In the genomic region with DNA sequence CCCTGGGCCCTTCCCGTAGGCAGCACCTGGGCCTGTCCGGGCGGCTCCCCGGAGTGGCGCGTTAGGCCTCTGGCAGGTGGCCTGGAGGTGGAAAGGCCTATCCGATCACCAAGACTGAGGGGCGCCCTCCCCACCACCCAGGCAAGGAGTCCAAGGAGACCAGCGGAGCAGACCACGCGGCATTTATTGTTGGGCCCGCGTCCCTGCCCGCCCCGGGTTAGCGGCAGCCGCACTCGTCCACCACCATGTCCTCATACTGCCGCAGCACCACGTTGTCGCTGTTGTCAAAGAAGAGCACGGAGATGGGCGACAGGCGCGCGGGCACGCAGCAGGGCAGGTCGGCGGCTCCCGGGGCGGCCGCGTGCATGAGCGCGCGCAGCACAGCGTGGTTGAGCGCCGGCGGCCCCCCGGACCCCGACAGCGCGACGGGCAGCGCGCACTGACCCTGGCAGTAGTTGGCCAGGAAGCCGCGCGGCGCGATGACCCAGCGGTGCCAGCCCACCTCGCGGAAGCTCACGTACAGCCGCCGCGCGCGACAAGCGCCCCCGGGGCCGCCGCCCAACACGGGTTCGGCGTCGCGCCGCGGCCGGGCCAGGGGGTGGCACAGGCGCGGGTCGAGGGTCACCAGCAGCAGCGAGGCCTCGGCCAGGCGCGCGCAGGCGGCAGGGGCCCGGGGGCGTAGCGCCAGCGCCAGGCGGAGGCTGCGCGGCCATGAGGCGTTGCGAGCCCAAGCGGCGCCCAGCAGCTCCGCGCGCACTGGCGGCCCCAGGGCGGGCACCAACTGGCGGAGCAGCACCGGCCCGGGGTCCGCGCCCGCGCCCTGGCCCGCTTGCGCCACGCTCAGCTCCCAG, we compare ENCODE assay signal across 23 cellular contexts. TPM values are rescaled to one million over a fixed set of nuclear protein-coding genes. Genes with fewer than 3 reads are reported as not detected.
DNase-seq lines count a peak whose midpoint lies in the region; ATAC-seq and TF ChIP-seq lines count a peak whose summit lies in the region.
"Had no signal": no experiment of that assay in that cellular context is flagged by ENCODE, and none has a peak within 500 bp of the region (broad histone marks: within the 10 kb centered on the region; RNA-seq: fewer than 3 reads in every experiment).

No MANE protein-coding gene starts in this region.

- H3K27me3 ChIP-seq in Caco-2 (replicated peaks; ENCODE audit: control insufficient read depth, insufficient read depth, low read length): no peaks in the 10 kb centered on the region
- no peaks in the 10 kb centered on the region for H3K27me3 ChIP-seq in IMR-90 (ENCODE audit: control insufficient read depth, insufficient read depth, low read length)
- H3K27me3 ChIP-seq in right lobe of liver: no peaks in the 10 kb centered on the region
- H3K27me3 ChIP-seq: BE2C, gastrocnemius medialis, right atrium auricular region, uterus had no signal

- no peaks in the 10 kb centered on the region for H3K27me3 Mint-ChIP-seq in Caco-2 (ENCODE audit: insufficient read depth, unreplicated experiment)
- peaks cover 2% of the 10 kb centered on the region for H3K27me3 Mint-ChIP-seq in activated T-cell treated with anti-CD3 and anti-CD28 coated beads, Interleukin-2, amount 50 U/mL, for 4 hours (ENCODE audit: low read depth)
- H3K27me3 Mint-ChIP-seq: activated naive CD4-positive, alpha-beta T cell treated with anti-CD3 and anti-CD28 coated beads, Interleukin-2, amount 50 U/mL, for 24 hours had no signal

- ATAC-seq in IMR-90 (ENCODE audit: low read depth) (no peak), right lobe of liver (peak in 3 of 4 donors; percentile 5 to 9 (median 8)), omental fat pad (ENCODE audit: low FRiP score) (no peak)
- no peak for ATAC-seq in activated T-cell treated with anti-CD3 and anti-CD28 coated beads, Interleukin-2, amount 50 U/mL, for 4 hours
- ATAC-seq: activated CD4-positive, alpha-beta T cell treated with anti-CD3 and anti-CD28 coated beads for 36 hours; gastrocnemius medialis; Right ventricle myocardium inferior had no signal

- TF ChIP-seq POLR2A in IMR-90 (IDR thresholded peaks at IDR 0.05; ENCODE audit: low read depth, low read length) (no peak), right lobe of liver (IDR thresholded peaks at IDR 0.05) (no peak)

- DNase-seq in Caco-2 (no peak), IMR-90 (no peak), coronary artery (ENCODE audit: low spot score) (no peak), right lobe of liver (peak in 1 of 3 donors; percentile 49), NCI-H2029 (lab: John Stamatoyannopoulos, UW) (no peak), omental fat pad (ENCODE audit: low spot score) (no peak)
- DNase-seq in activated T-cell treated with anti-CD3 and anti-CD28 coated beads, Interleukin-2, amount 50 U/mL, for 4 hours: no peak
- no peak for DNase-seq in activated CD8-positive, alpha-beta memory T cell treated with anti-CD3 and anti-CD28 coated beads for 24 hours
- DNase-seq: activated CD4-positive, alpha-beta T cell treated with anti-CD3 and anti-CD28 coated beads for 36 hours; BE2C; central memory CD4-positive, alpha-beta T cell; effector memory CD4-positive, alpha-beta T cell; gastrocnemius medialis; MV-4-11; naive thymus-derived CD8-positive, alpha-beta T cell; NCI-H187; NCI-H748 treated with DMSO at 0.1 percent for 48 hours; uterus had no signal

- peaks cover 82% of the 10 kb centered on the region for H3K36me3 Mint-ChIP-seq in Caco-2 (ENCODE audit: insufficient read depth, unreplicated experiment)
- H3K36me3 Mint-ChIP-seq in activated T-cell treated with anti-CD3 and anti-CD28 coated beads, Interleukin-2, amount 50 U/mL, for 4 hours (ENCODE audit: insufficient read depth): peaks cover 28% of the 10 kb centered on the region

- no peak overlapping the region for H2AK5ac ChIP-seq in IMR-90 (ENCODE audit: low read depth, low read length)

- POLR2A ChIA-PET in Caco-2 (lab: Charles Lee) (no interaction called here), IMR-90 (lab: Charles Lee; ENCODE audit: unreplicated experiment) (no interaction called here)

- intact Hi-C loops in Caco-2 (cut with micrococcal nuclease; ENCODE audit: unreplicated experiment): no loop called here
- intact Hi-C loops in IMR-90 (cut with micrococcal nuclease): no loop called here
- intact Hi-C loops in right lobe of liver (cut with DNase I): no loop called here

- no peaks in the 10 kb centered on the region for H3K9me1 ChIP-seq in IMR-90 (ENCODE audit: insufficient read depth, low read length)

- in situ Hi-C loops in IMR-90 (cut with MboI; ENCODE audit: low sequenced_read_pairs): no loop called here

- no peak overlapping the region for H2AK9ac ChIP-seq in IMR-90 (replicated peaks; ENCODE audit: low read depth, low read length, poor library complexity)

- H4K5ac ChIP-seq in IMR-90 (ENCODE audit: low read depth, low read length): no peak overlapping the region

- no TSS peak for BruUV-seq in Caco-2 (replicated peaks; lab: Mats Ljungman, UMichigan)
- BruUV-seq in IMR-90 (replicated peaks; lab: Mats Ljungman, UMichigan): no TSS peak

- no peak overlapping the region for H3K9ac ChIP-seq in IMR-90 (ENCODE audit: low read depth, low read length)

- CTCF ChIA-PET in Caco-2 (lab: Charles Lee) (no interaction called here), IMR-90 (lab: Yijun Ruan, JAX) (no interaction called here)

- H3K4me2 ChIP-seq in IMR-90 (ENCODE audit: low read depth, low read length): no peak overlapping the region

- H3K9me3 ChIP-seq in Caco-2: no peaks in the 10 kb centered on the region
- H3K9me3 ChIP-seq in IMR-90 (ENCODE audit: control insufficient read depth, insufficient read depth, low read length): no peaks in the 10 kb centered on the region
- no peaks in the 10 kb centered on the region for H3K9me3 ChIP-seq in right lobe of liver
- H3K9me3 ChIP-seq: BE2C, esophagus muscularis mucosa, gastrocnemius medialis, HAP-1, right atrium auricular region, uterus had no signal

- H3K4ac ChIP-seq in IMR-90 (ENCODE audit: low read depth, low read length): no peak overlapping the region

- H3K36me3 ChIP-seq in Caco-2 (ENCODE audit: control insufficient read depth, insufficient read depth, low read length) (peaks cover 3% of the 10 kb centered on the region), IMR-90 (ENCODE audit: control insufficient read depth, insufficient read depth, low read length) (peaks cover 38% of the 10 kb centered on the region), right lobe of liver (peaks cover 0 to 41% (median 19%) of the 10 kb centered on the region in 4 donors)
- H3K36me3 ChIP-seq: uterus had no signal

- H2BK120ac ChIP-seq in IMR-90 (ENCODE audit: low read depth, low read length): no peak overlapping the region

- H3K56ac ChIP-seq in IMR-90 (ENCODE audit: extremely low read depth, insufficient read depth, low read length): no peak overlapping the region

- no peak overlapping the region for H3K27ac ChIP-seq in IMR-90 (ENCODE audit: insufficient read depth, low read length)
- no peak overlapping the region for H3K27ac ChIP-seq in coronary artery
- H3K27ac ChIP-seq in right lobe of liver: no peak overlapping the region
- H3K27ac ChIP-seq: esophagus muscularis mucosa, gastrocnemius medialis, right atrium auricular region, uterus had no signal

- H3K79me1 ChIP-seq in IMR-90 (ENCODE audit: low read depth in 1 of 2, low read length in 2 of 2): peaks cover 2 to 6% of the 10 kb centered on the region in 2 experiments; a peak in 1 of 4 replicates

- H3K23ac ChIP-seq in IMR-90 (ENCODE audit: low read depth, low read length): no peak overlapping the region

- no peaks in the 10 kb centered on the region for H3K9me3 Mint-ChIP-seq in Caco-2 (ENCODE audit: unreplicated experiment)
- no peaks in the 10 kb centered on the region for H3K9me3 Mint-ChIP-seq in activated T-cell treated with anti-CD3 and anti-CD28 coated beads, Interleukin-2, amount 50 U/mL, for 4 hours
- H3K9me3 Mint-ChIP-seq: activated naive CD4-positive, alpha-beta T cell treated with anti-CD3 and anti-CD28 coated beads, Interleukin-2, amount 50 U/mL, for 24 hours had no signal

- no peak overlapping the region for H2BK5ac ChIP-seq in IMR-90 (ENCODE audit: low read depth, low read length, poor library complexity, severe bottlenecking)

- TF ChIP-seq RAD21 in IMR-90 (IDR thresholded peaks at IDR 0.05; ENCODE audit: low read length): no peak

- TF ChIP-seq CTCF in Caco-2 (IDR thresholded peaks at IDR 0.05; ENCODE audit: insufficient read depth in 1 of 2, low read depth in 1 of 2, low read length in 1 of 2, severe bottlenecking in 1 of 2, unreplicated experiment in 1 of 2) (no peak), IMR-90 (conservative IDR thresholded peaks at IDR 0.05; ENCODE audit: low read depth, low read length) (no peak), coronary artery (IDR thresholded peaks at IDR 0.05) (no peak), right lobe of liver (IDR thresholded peaks at IDR 0.05) (no peak), omental fat pad (IDR thresholded peaks at IDR 0.05) (no peak)

- H2BK15ac ChIP-seq in IMR-90 (ENCODE audit: low read depth, low read length): no peak overlapping the region

- H3K27ac Mint-ChIP-seq in Caco-2 (ENCODE audit: unreplicated experiment): peak overlapping the region; percentile 61
- H3K27ac Mint-ChIP-seq: activated CD4-positive, alpha-beta T cell treated with anti-CD3 and anti-CD28 coated beads for 36 hours; activated naive CD4-positive, alpha-beta T cell treated with anti-CD3 and anti-CD28 coated beads, Interleukin-2, amount 50 U/mL, for 24 hours had no signal

- 48% methylated on average over 73 of the region's 108 CpGs; no CpG with 5 or more reads in 1 of the 2 experiments for whole genome bisulfite sequencing in IMR-90 (ENCODE audit: extremely low coverage in 2 of 2, insufficient read length in 1 of 2), 2 experiments
- WGBS in right lobe of liver (ENCODE audit: insufficient coverage, low coverage, low lambda C conversion rate, missing lambda C conversion rate): 47% methylated on average over 7 of the region's 108 CpGs

- peaks cover 8% of the 10 kb centered on the region for H4K20me1 ChIP-seq in IMR-90 (ENCODE audit: insufficient read depth, low read length)

- H3K4me3 ChIP-seq in Caco-2 (ENCODE audit: low read depth, low read length) (no peak overlapping the region), IMR-90 (ENCODE audit: insufficient read depth, low read depth, low read length) (no peak overlapping the region), coronary artery (peak overlapping the region; percentile 40), right lobe of liver (no peak overlapping the region)
- H3K4me3 ChIP-seq: gastrocnemius medialis, HAP-1, right atrium auricular region, uterus had no signal

- no peak overlapping the region for H3K18ac ChIP-seq in IMR-90 (ENCODE audit: low read depth, low read length)

- H3K14ac ChIP-seq in IMR-90 (replicated peaks; ENCODE audit: low read depth, low read length): no peak overlapping the region

- H3K4me1 ChIP-seq in Caco-2 (peaks cover 12% of the 10 kb centered on the region), IMR-90 (ENCODE audit: control insufficient read depth, insufficient read depth, low read length) (no peaks in the 10 kb centered on the region), right lobe of liver (no peaks in the 10 kb centered on the region)
- H3K4me1 ChIP-seq: HAP-1, uterus had no signal

- H3K4me3 Mint-ChIP-seq in Caco-2 (ENCODE audit: unreplicated experiment): no peak overlapping the region
- no peak overlapping the region for H3K4me3 Mint-ChIP-seq in activated T-cell treated with anti-CD3 and anti-CD28 coated beads, Interleukin-2, amount 50 U/mL, for 4 hours
- H3K4me3 Mint-ChIP-seq: activated CD4-positive, alpha-beta T cell treated with anti-CD3 and anti-CD28 coated beads for 36 hours; activated naive CD4-positive, alpha-beta T cell treated with anti-CD3 and anti-CD28 coated beads, Interleukin-2, amount 50 U/mL, for 24 hours had no signal

- peak overlapping the region; percentile 43 for H2AFZ ChIP-seq in IMR-90 (replicated peaks; ENCODE audit: low read length, poor library complexity)

- dilution Hi-C loops in IMR-90 (cut with HindIII; ENCODE audit: low sequenced_read_pairs, unreplicated experiment): no loop called here

- H2BK20ac ChIP-seq in IMR-90 (ENCODE audit: low read depth, low read length): no peak overlapping the region

- peaks cover 13% of the 10 kb centered on the region for H3K4me1 Mint-ChIP-seq in Caco-2 (ENCODE audit: low read depth, unreplicated experiment)
- H3K4me1 Mint-ChIP-seq in activated T-cell treated with anti-CD3 and anti-CD28 coated beads, Interleukin-2, amount 50 U/mL, for 4 hours (ENCODE audit: low read depth): peaks cover 9% of the 10 kb centered on the region

- no peak overlapping the region for H4K8ac ChIP-seq in IMR-90 (ENCODE audit: low read depth in 2 of 2, low read length in 2 of 2)

- H4K91ac ChIP-seq in IMR-90 (ENCODE audit: insufficient read depth, low read depth, low read length): no peak overlapping the region

RNA-seq across cellular contexts. Expression of gene CERS1, which starts 27.4 kb away (rescaled TPM):
- total RNA-seq in Caco-2 (2022) (19.0 and 20.3 TPM in 2 replicates), IMR-90 (2012; rRNA removed) (0.56 and 0.90 TPM in 2 replicates), right lobe of liver (not detected), omental fat pad (under 1 TPM in 2 of 4 donors, not detected in 2; 0.19 to 0.24 TPM)
- 4.1 and 4.3 TPM in 2 replicates for polyA plus RNA-seq in IMR-90 (2012; rRNA removed)
- polyA plus RNA-seq in IMR-90 (2012; cell fraction: cytosol; rRNA removed): 2.1 and 8.4 TPM in 2 replicates
- 2.4 and 8.1 TPM in 2 replicates for polyA plus RNA-seq in IMR-90 (2012; cell fraction: nucleus; rRNA removed; ENCODE audit: low replicate concordance)
- under 1 TPM in 1 of 3 donors, not detected in 2; 0.13 TPM for total RNA-seq in activated T-cell treated with anti-CD3 and anti-CD28 coated beads, Interleukin-2, amount 50 U/mL, for 4 hours
- total RNA-seq: naive thymus-derived CD8-positive, alpha-beta T cell had no signal
- polyA plus RNA-seq: naive thymus-derived CD8-positive, alpha-beta T cell had no signal

RNA-seq across cellular contexts. Expression of gene UPF1, which starts 36.8 kb away (rescaled TPM):
- total RNA-seq in Caco-2 (2022): 93.8 and 96.6 TPM in 2 replicates
- 31.2 and 31.4 TPM in 2 replicates for total RNA-seq in IMR-90 (2012; rRNA removed)
- 39.2 and 50.3 TPM in 2 replicates for polyA plus RNA-seq in IMR-90 (2012; rRNA removed)
- polyA plus RNA-seq in IMR-90 (2012; cell fraction: cytosol; rRNA removed): 19.9 and 28.2 TPM in 2 replicates
- polyA plus RNA-seq in IMR-90 (2012; cell fraction: nucleus; rRNA removed; ENCODE audit: low replicate concordance): 76.6 and 116 TPM in 2 replicates
- 10 to 100 TPM; 34.0 to 61.0 (median 41.3) TPM for total RNA-seq in right lobe of liver
- total RNA-seq in activated T-cell treated with anti-CD3 and anti-CD28 coated beads, Interleukin-2, amount 50 U/mL, for 4 hours: 100 to 1,000 TPM; 116 to 123 (median 118) TPM
- 100 to 1,000 TPM in 2 of 4 donors, 10 to 100 TPM in 2; 67.3 to 113 (median 96.0) TPM for total RNA-seq in omental fat pad

RNA-seq across cellular contexts. Expression of gene COPE, which starts 50.6 kb away (rescaled TPM):
- total RNA-seq in Caco-2 (2022) (207 and 213 TPM in 2 replicates), IMR-90 (2012; rRNA removed) (310 and 347 TPM in 2 replicates), right lobe of liver (100 to 1,000 TPM in 3 of 6 experiments, 10 to 100 TPM in 3; 67.4 to 240 (median 97.1) TPM), omental fat pad (100 to 1,000 TPM; 158 to 202 (median 169) TPM)
- polyA plus RNA-seq in IMR-90 (2012; rRNA removed): 461 and 500 TPM in 2 replicates
- 350 and 779 TPM in 2 replicates for polyA plus RNA-seq in IMR-90 (2012; cell fraction: cytosol; rRNA removed)
- polyA plus RNA-seq in IMR-90 (2012; cell fraction: nucleus; rRNA removed; ENCODE audit: low replicate concordance): 196 and 505 TPM in 2 replicates
- total RNA-seq in activated T-cell treated with anti-CD3 and anti-CD28 coated beads, Interleukin-2, amount 50 U/mL, for 4 hours: 100 to 1,000 TPM; 258 to 293 (median 270) TPM

RNA-seq across cellular contexts. Expression of gene DDX49, which starts 50.9 kb away (rescaled TPM):
- total RNA-seq in Caco-2 (2022) (46.8 and 48.7 TPM in 2 replicates), IMR-90 (2012; rRNA removed) (50.9 and 55.8 TPM in 2 replicates), right lobe of liver (10 to 100 TPM; 15.8 to 37.9 (median 18.5) TPM), omental fat pad (10 to 100 TPM; 29.8 to 73.9 (median 36.6) TPM)
- 52.1 and 61.9 TPM in 2 replicates for polyA plus RNA-seq in IMR-90 (2012; rRNA removed)
- 52.5 and 65.2 TPM in 2 replicates for polyA plus RNA-seq in IMR-90 (2012; cell fraction: cytosol; rRNA removed)
- 50.7 and 114 TPM in 2 replicates for polyA plus RNA-seq in IMR-90 (2012; cell fraction: nucleus; rRNA removed; ENCODE audit: low replicate concordance)
- total RNA-seq in activated T-cell treated with anti-CD3 and anti-CD28 coated beads, Interleukin-2, amount 50 U/mL, for 4 hours: 100 to 1,000 TPM; 170 to 178 (median 176) TPM

Comparison
In these comparisons a context has a peak if more than half of its experiments do, and no peak if none do; other contexts are left out.
1. ATAC-seq: peak in right lobe of liver (3 of 4); none in IMR-90 (single experiment), activated T-cell treated with anti-CD3 and anti-CD28 coated beads, Interleukin-2, amount 50 U/mL, for 4 hours (0 of 2) and omental fat pad (single experiment).
2. RNA of gene CERS1, which starts 27.4 kb away (total RNA-seq): 19.0 to 20.3 TPM in Caco-2; 0.56 to 0.90 TPM in IMR-90, 0.19 to 0.24 TPM in omental fat pad, 0.13 TPM in activated T-cell treated with anti-CD3 and anti-CD28 coated beads, Interleukin-2, amount 50 U/mL, for 4 hours and not detected in right lobe of liver; every median in the first group is over 10 times any median in the second.